Comparison of ENCODE assay signal across 18 cellular contexts in the genomic region with DNA sequence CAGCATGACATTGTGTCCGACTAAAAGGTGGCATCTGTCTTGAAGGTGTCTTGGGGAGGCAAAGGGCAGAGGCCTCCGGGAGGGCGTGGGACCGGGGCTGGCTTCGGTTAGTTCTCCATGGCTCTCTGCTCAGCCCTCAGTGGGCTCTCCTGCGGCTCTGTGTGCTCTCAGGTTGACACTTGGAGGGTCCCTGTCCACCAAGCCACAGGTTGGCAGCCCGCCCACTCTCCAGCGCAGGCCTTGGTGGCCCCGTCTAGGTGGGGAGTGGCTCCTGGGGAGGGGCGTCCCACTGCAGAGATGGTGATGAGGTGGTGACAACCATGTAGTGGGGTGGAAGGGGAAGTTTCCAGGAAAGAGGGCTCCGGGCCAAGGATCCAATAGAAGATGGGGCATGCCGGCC. TPM values are rescaled to one million over a fixed set of nuclear protein-coding genes. Genes with fewer than 3 reads are reported as not detected.
DNase-seq lines count a peak whose midpoint lies in the region; ATAC-seq and TF ChIP-seq lines count a peak whose summit lies in the region.
"Had no signal": no experiment of that assay in that cellular context is flagged by ENCODE, and none has a peak within 500 bp of the region (broad histone marks: within the 10 kb centered on the region; RNA-seq: fewer than 3 reads in every experiment).

No MANE protein-coding gene starts in this region.

- peak; percentile 13 for DNase-seq in activated CD8-positive, alpha-beta T cell treated with anti-CD3 and anti-CD28 coated beads, Interleukin-2, amount 10 ng/mL, durations not matched to agents 7 days and 5 days
- no peak for DNase-seq in activated CD8-positive, alpha-beta T cell treated with anti-CD3 and anti-CD28 coated beads for 36 hours
- DNase-seq in natural killer cell (no peak), foreskin fibroblast (no peak)
- DNase-seq in stimulated activated effector memory CD8-positive, alpha-beta T cell treated with anti-CD3 and anti-CD28 coated beads, Interleukin-12 subunit alpha, Interleukin-12 subunit beta, amount 100 ng/mL, for 72 hours (ENCODE audit: low spot score in 2 of 2), result peak in 1 of 2 donors; percentile 48
- DNase-seq in stimulated activated CD4-positive, alpha-beta T cell treated with anti-CD3 and anti-CD28 coated beads, Interleukin-2, amount 100 ng/mL, for 48 hours, result no peak
- DNase-seq: BE2C; Caco-2; CD4-positive, CD25-positive, alpha-beta regulatory T cell; NCI-H1417 treated with DMSO at 0.1 percent for 48 hours; NCI-H187 treated with DMSO at 0.1 percent for 48 hours; NCI-H226; NCI-H524 treated with DMSO at 0.1 percent for 48 hours; PC-9 had no signal

- ATAC-seq in activated CD8-positive, alpha-beta T cell treated with anti-CD3 and anti-CD28 coated beads, Interleukin-2, amount 10 ng/mL, durations not matched to agents 7 days and 5 days, result no peak
- no peak for ATAC-seq in activated CD8-positive, alpha-beta T cell treated with anti-CD3 and anti-CD28 coated beads for 36 hours
- ATAC-seq in activated T-helper 17 cell treated with anti-CD3 and anti-CD28 coated beads, Interleukin-2, amount 50 U/mL, for 72 hours (replicated peaks), result no peak
- ATAC-seq in natural killer cell, result no peak
- ATAC-seq in stimulated activated effector memory CD8-positive, alpha-beta T cell treated with anti-CD3 and anti-CD28 coated beads, Interleukin-12 subunit alpha, Interleukin-12 subunit beta, amount 100 ng/mL, for 72 hours, result no peak
- ATAC-seq in HG03460 (IDR thresholded peaks at IDR 0.05; ENCODE audit: unreplicated experiment), result no peak

- peaks cover 47% of the 10 kb centered on the region for H3K4me1 Mint-ChIP-seq in activated CD8-positive, alpha-beta T cell treated with anti-CD3 and anti-CD28 coated beads, Interleukin-2, amount 10 ng/mL, durations not matched to agents 7 days and 5 days (ENCODE audit: low read depth)
- peaks cover 41% of the 10 kb centered on the region for H3K4me1 Mint-ChIP-seq in activated CD8-positive, alpha-beta T cell treated with anti-CD3 and anti-CD28 coated beads for 36 hours (ENCODE audit: low read depth)
- peaks cover 38% of the 10 kb centered on the region for H3K4me1 Mint-ChIP-seq in activated T-helper 17 cell treated with anti-CD3 and anti-CD28 coated beads, Interleukin-2, amount 50 U/mL, for 72 hours
- peaks cover 36 to 53% of the 10 kb centered on the region in 2 donors for H3K4me1 Mint-ChIP-seq in natural killer cell
- H3K4me1 Mint-ChIP-seq in stimulated activated effector memory CD8-positive, alpha-beta T cell treated with anti-CD3 and anti-CD28 coated beads, Interleukin-12 subunit alpha, Interleukin-12 subunit beta, amount 100 ng/mL, for 72 hours, result peaks cover 81% of the 10 kb centered on the region

- H3K27ac Mint-ChIP-seq in activated CD8-positive, alpha-beta T cell treated with anti-CD3 and anti-CD28 coated beads, Interleukin-2, amount 10 ng/mL, durations not matched to agents 7 days and 5 days, result peak overlapping the region; percentile 32
- H3K27ac Mint-ChIP-seq in activated CD8-positive, alpha-beta T cell treated with anti-CD3 and anti-CD28 coated beads for 36 hours, result no peak overlapping the region
- peak overlapping the region; percentile 86 for H3K27ac Mint-ChIP-seq in activated T-helper 17 cell treated with anti-CD3 and anti-CD28 coated beads, Interleukin-2, amount 50 U/mL, for 72 hours
- peak overlapping the region; percentile 62 to 83 for H3K27ac Mint-ChIP-seq in natural killer cell
- peak overlapping the region; percentile 95 for H3K27ac Mint-ChIP-seq in stimulated activated effector memory CD8-positive, alpha-beta T cell treated with anti-CD3 and anti-CD28 coated beads, Interleukin-12 subunit alpha, Interleukin-12 subunit beta, amount 100 ng/mL, for 72 hours
- H3K27ac Mint-ChIP-seq: CD4-positive, CD25-positive, alpha-beta regulatory T cell had no signal

- TF ChIP-seq CTCF in activated CD8-positive, alpha-beta T cell treated with anti-CD3 and anti-CD28 coated beads for 36 hours (IDR thresholded peaks at IDR 0.05), result no peak
- TF ChIP-seq CTCF in natural killer cell (IDR thresholded peaks at IDR 0.05), result no peak
- no peak for TF ChIP-seq CTCF in foreskin fibroblast (IDR thresholded peaks at IDR 0.05; ENCODE audit: low read depth, low read length)

- H3K27me3 Mint-ChIP-seq in activated CD8-positive, alpha-beta T cell treated with anti-CD3 and anti-CD28 coated beads, Interleukin-2, amount 10 ng/mL, durations not matched to agents 7 days and 5 days (ENCODE audit: low read depth), result no peaks in the 10 kb centered on the region
- H3K27me3 Mint-ChIP-seq in activated CD8-positive, alpha-beta T cell treated with anti-CD3 and anti-CD28 coated beads for 36 hours, result no peaks in the 10 kb centered on the region
- H3K27me3 Mint-ChIP-seq in activated T-helper 17 cell treated with anti-CD3 and anti-CD28 coated beads, Interleukin-2, amount 50 U/mL, for 72 hours, result no peaks in the 10 kb centered on the region
- H3K27me3 Mint-ChIP-seq in natural killer cell (ENCODE audit: low read depth in 2 of 2), result no peaks in the 10 kb centered on the region

- H3K36me3 Mint-ChIP-seq in activated CD8-positive, alpha-beta T cell treated with anti-CD3 and anti-CD28 coated beads, Interleukin-2, amount 10 ng/mL, durations not matched to agents 7 days and 5 days (ENCODE audit: low read depth), result peaks cover 26% of the 10 kb centered on the region
- H3K36me3 Mint-ChIP-seq in activated CD8-positive, alpha-beta T cell treated with anti-CD3 and anti-CD28 coated beads for 36 hours (ENCODE audit: low read depth), result peaks cover 10% of the 10 kb centered on the region
- peaks cover 41% of the 10 kb centered on the region for H3K36me3 Mint-ChIP-seq in activated T-helper 17 cell treated with anti-CD3 and anti-CD28 coated beads, Interleukin-2, amount 50 U/mL, for 72 hours (ENCODE audit: low read depth)
- H3K36me3 Mint-ChIP-seq in natural killer cell, result peaks cover 11% of the 10 kb centered on the region
- peaks cover 100% of the 10 kb centered on the region for H3K36me3 Mint-ChIP-seq in stimulated activated effector memory CD8-positive, alpha-beta T cell treated with anti-CD3 and anti-CD28 coated beads, Interleukin-12 subunit alpha, Interleukin-12 subunit beta, amount 100 ng/mL, for 72 hours

- H3K9me3 Mint-ChIP-seq in activated CD8-positive, alpha-beta T cell treated with anti-CD3 and anti-CD28 coated beads, Interleukin-2, amount 10 ng/mL, durations not matched to agents 7 days and 5 days (ENCODE audit: insufficient read depth), result no peaks in the 10 kb centered on the region
- peaks cover 4% of the 10 kb centered on the region for H3K9me3 Mint-ChIP-seq in activated CD8-positive, alpha-beta T cell treated with anti-CD3 and anti-CD28 coated beads for 36 hours
- H3K9me3 Mint-ChIP-seq in activated T-helper 17 cell treated with anti-CD3 and anti-CD28 coated beads, Interleukin-2, amount 50 U/mL, for 72 hours, result peaks cover 7% of the 10 kb centered on the region
- H3K9me3 Mint-ChIP-seq in natural killer cell, result peaks cover 2 to 6% of the 10 kb centered on the region in 2 donors
- peaks cover 4% of the 10 kb centered on the region for H3K9me3 Mint-ChIP-seq in stimulated activated effector memory CD8-positive, alpha-beta T cell treated with anti-CD3 and anti-CD28 coated beads, Interleukin-12 subunit alpha, Interleukin-12 subunit beta, amount 100 ng/mL, for 72 hours

- POLR2A ChIA-PET in activated CD8-positive, alpha-beta T cell treated with anti-CD3 and anti-CD28 coated beads, Interleukin-2, amount 10 ng/mL, durations not matched to agents 7 days and 5 days (lab: Charles Lee), result no interaction called here
- POLR2A ChIA-PET in activated CD8-positive, alpha-beta T cell treated with anti-CD3 and anti-CD28 coated beads for 36 hours (lab: Charles Lee), result interaction anchor here (5.8 kb wide), 1 partner anchor 74 kb away, joined by 48 read pairs; no protein-coding TSS in a partner anchor

- CTCF ChIA-PET in activated CD8-positive, alpha-beta T cell treated with anti-CD3 and anti-CD28 coated beads, Interleukin-2, amount 10 ng/mL, durations not matched to agents 7 days and 5 days (lab: Charles Lee), result interaction anchor here (4.3 to 9.0 kb wide), 2 partner anchors 35 to 75 kb away, joined by 31 to 244 read pairs; a partner anchor contains a TSS
- CTCF ChIA-PET in activated CD8-positive, alpha-beta T cell treated with anti-CD3 and anti-CD28 coated beads for 36 hours (lab: Charles Lee), result interaction anchor here (6.1 to 9.6 kb wide), 3 partner anchors 15 to 74 kb away, joined by 74 to 265 read pairs (median 180); no protein-coding TSS in a partner anchor

- intact Hi-C loops in activated CD8-positive, alpha-beta T cell treated with anti-CD3 and anti-CD28 coated beads for 36 hours (cut with micrococcal nuclease), result loop anchor here (10.0 kb wide), 1 partner anchor 151 kb away; no protein-coding TSS in a partner anchor
- intact Hi-C loops in natural killer cell (cut with micrococcal nuclease), result loop anchor here (10.0 kb wide), 1 partner anchor 321 kb away; no protein-coding TSS in a partner anchor

- no peak overlapping the region for H3K4me3 Mint-ChIP-seq in activated CD8-positive, alpha-beta T cell treated with anti-CD3 and anti-CD28 coated beads, Interleukin-2, amount 10 ng/mL, durations not matched to agents 7 days and 5 days
- no peak overlapping the region for H3K4me3 Mint-ChIP-seq in activated CD8-positive, alpha-beta T cell treated with anti-CD3 and anti-CD28 coated beads for 36 hours
- no peak overlapping the region for H3K4me3 Mint-ChIP-seq in activated T-helper 17 cell treated with anti-CD3 and anti-CD28 coated beads, Interleukin-2, amount 50 U/mL, for 72 hours
- H3K4me3 Mint-ChIP-seq in natural killer cell, result no peak overlapping the region
- no peak overlapping the region for H3K4me3 Mint-ChIP-seq in stimulated activated effector memory CD8-positive, alpha-beta T cell treated with anti-CD3 and anti-CD28 coated beads, Interleukin-12 subunit alpha, Interleukin-12 subunit beta, amount 100 ng/mL, for 72 hours
- H3K4me3 Mint-ChIP-seq: CD4-positive, CD25-positive, alpha-beta regulatory T cell had no signal

- H3K4me3 ChIP-seq in foreskin fibroblast (ENCODE audit: low read depth in 1 of 2, low read length in 2 of 2), result no peak overlapping the region
- H3K4me3 ChIP-seq: HAP-1, PC-9 had no signal

RNA-seq across cellular contexts. Expression of a gene that starts 31.6 kb away (rescaled TPM):
- total RNA-seq in activated CD8-positive, alpha-beta T cell treated with anti-CD3 and anti-CD28 coated beads, Interleukin-2, amount 10 ng/mL, durations not matched to agents 7 days and 5 days, result 10 to 100 TPM; 16.0 to 18.1 TPM
- total RNA-seq in activated CD8-positive, alpha-beta T cell treated with anti-CD3 and anti-CD28 coated beads for 36 hours, result 1 to 10 TPM; 4.8 to 5.5 TPM
- 10 to 100 TPM; 13.7 to 36.9 TPM for total RNA-seq in activated T-helper 17 cell treated with anti-CD3 and anti-CD28 coated beads, Interleukin-2, amount 50 U/mL, for 72 hours
- 100 to 1,000 TPM in 1 of 3 donors, 10 to 100 TPM in 2; 83.2 to 118 (median 94.5) TPM for total RNA-seq in natural killer cell
- total RNA-seq: HT1080, PC-9 had no signal

RNA-seq across cellular contexts. Expression of a gene that starts 37.7 kb away (rescaled TPM):
- 10 to 100 TPM; 16.3 to 18.2 TPM for total RNA-seq in activated CD8-positive, alpha-beta T cell treated with anti-CD3 and anti-CD28 coated beads, Interleukin-2, amount 10 ng/mL, durations not matched to agents 7 days and 5 days
- total RNA-seq in activated CD8-positive, alpha-beta T cell treated with anti-CD3 and anti-CD28 coated beads for 36 hours, result 1 to 10 TPM; 7.1 to 7.9 TPM
- 10 to 100 TPM; 16.7 to 21.2 TPM for total RNA-seq in activated T-helper 17 cell treated with anti-CD3 and anti-CD28 coated beads, Interleukin-2, amount 50 U/mL, for 72 hours
- total RNA-seq in natural killer cell, result 10 to 100 TPM; 15.5 to 24.4 (median 17.1) TPM

RNA-seq across cellular contexts. Expression of a gene that starts 54.3 kb away (rescaled TPM):
- 1 to 10 TPM; 3.3 to 3.7 TPM for total RNA-seq in activated CD8-positive, alpha-beta T cell treated with anti-CD3 and anti-CD28 coated beads, Interleukin-2, amount 10 ng/mL, durations not matched to agents 7 days and 5 days
- 1 to 10 TPM; 4.9 to 8.5 TPM for total RNA-seq in activated CD8-positive, alpha-beta T cell treated with anti-CD3 and anti-CD28 coated beads for 36 hours
- 10 to 100 TPM; 10.7 to 34.3 TPM for total RNA-seq in activated T-helper 17 cell treated with anti-CD3 and anti-CD28 coated beads, Interleukin-2, amount 50 U/mL, for 72 hours
- 100 to 1,000 TPM; 830 to 949 (median 858) TPM for total RNA-seq in natural killer cell

Comparison
In these comparisons a context has a peak if more than half of its experiments do, and no peak if none do; other contexts are left out.
1. RNA of a gene that starts 54.3 kb away (total RNA-seq): 830 to 949 TPM in natural killer cell; 10.7 to 34.3 TPM in activated T-helper 17 cell treated with anti-CD3 and anti-CD28 coated beads, Interleukin-2, amount 50 U/mL, for 72 hours, 4.9 to 8.5 TPM in activated CD8-positive, alpha-beta T cell treated with anti-CD3 and anti-CD28 coated beads for 36 hours and 3.3 to 3.7 TPM in activated CD8-positive, alpha-beta T cell treated with anti-CD3 and anti-CD28 coated beads, Interleukin-2, amount 10 ng/mL, durations not matched to agents 7 days and 5 days; every median in the first group is over 10 times any median in the second.